11 cellular contexts compared by ENCODE assay signal in genomic region chr2:231162036-231162345, GRCh38. TPM values are rescaled to one million over a fixed set of nuclear protein-coding genes. Genes with fewer than 3 reads are reported as not detected.
DNase-seq lines count a peak whose midpoint lies in the region; ATAC-seq and TF ChIP-seq lines count a peak whose summit lies in the region.
"Had no signal": no experiment of that assay in that cellular context is flagged by ENCODE, and none has a peak within 500 bp of the region (broad histone marks: within the 10 kb centered on the region; RNA-seq: fewer than 3 reads in every experiment).

No MANE protein-coding gene starts in this region.

- peak overlapping the region in 1 of 4 donors; percentile 47 for H3K27ac ChIP-seq in body of pancreas
- H3K27ac ChIP-seq in right lobe of liver: no peak overlapping the region
- peak overlapping the region in 3 of 4 donors; percentile 42 to 59 (median 55) for H3K27ac ChIP-seq in upper lobe of left lung
- H3K27ac ChIP-seq: C4-2B had no signal

- TF ChIP-seq CTCF in body of pancreas (IDR thresholded peaks at IDR 0.05): no peak
- TF ChIP-seq CTCF in right lobe of liver (IDR thresholded peaks at IDR 0.05): no peak
- no peak for TF ChIP-seq CTCF in upper lobe of left lung (IDR thresholded peaks at IDR 0.05)

- no peaks in the 10 kb centered on the region for H3K9me3 Mint-ChIP-seq in activated CD8-positive, alpha-beta memory T cell treated with anti-CD3 and anti-CD28 coated beads, Interleukin-2, amount 10 ng/mL, durations not matched to agents 7 days and 5 days (ENCODE audit: low read depth)
- H3K9me3 Mint-ChIP-seq: type B pancreatic cell had no signal

- WGBS in body of pancreas, 2 donors: 68 to 90% methylated on average over 1 of the region's 1 CpG
- 56% methylated on average over 1 of the region's 1 CpG for WGBS in right lobe of liver (ENCODE audit: insufficient coverage, low coverage, low lambda C conversion rate, missing lambda C conversion rate)
- 68 to 74% methylated on average over 1 of the region's 1 CpG for WGBS in upper lobe of left lung, 2 donors

- H3K27me3 ChIP-seq in body of pancreas (no peaks in the 10 kb centered on the region), right lobe of liver (no peaks in the 10 kb centered on the region), upper lobe of left lung (no peaks in the 10 kb centered on the region)

- H3K4me3 ChIP-seq in body of pancreas (no peak overlapping the region), right lobe of liver (no peak overlapping the region), upper lobe of left lung (no peak overlapping the region)

- TF ChIP-seq EP300 in upper lobe of left lung (IDR thresholded peaks at IDR 0.05): no peak

- ATAC-seq in activated CD8-positive, alpha-beta memory T cell treated with anti-CD3 and anti-CD28 coated beads, Interleukin-2, amount 10 ng/mL, durations not matched to agents 7 days and 5 days: no peak
- ATAC-seq in body of pancreas: peak; percentile 62
- peak; percentile 12 to 67 (median 30) for ATAC-seq in right lobe of liver
- peak in 1 of 2 donors; percentile 88 for ATAC-seq in upper lobe of left lung (ENCODE audit: low FRiP score in 2 of 2)
- no peak for ATAC-seq in GM21390 (IDR thresholded peaks at IDR 0.05; ENCODE audit: unreplicated experiment)

- peak overlapping the region; percentile 8 for H3K27ac Mint-ChIP-seq in activated CD8-positive, alpha-beta memory T cell treated with anti-CD3 and anti-CD28 coated beads, Interleukin-2, amount 10 ng/mL, durations not matched to agents 7 days and 5 days
- H3K27ac Mint-ChIP-seq: type B pancreatic cell had no signal

- H3K4me1 ChIP-seq in body of pancreas: no peaks in the 10 kb centered on the region
- H3K4me1 ChIP-seq in right lobe of liver: no peaks in the 10 kb centered on the region
- H3K4me1 ChIP-seq in upper lobe of left lung: peaks cover 0 to 9% (median 4%) of the 10 kb centered on the region in 4 donors

- no peak overlapping the region for H3K4me3 Mint-ChIP-seq in activated CD8-positive, alpha-beta memory T cell treated with anti-CD3 and anti-CD28 coated beads, Interleukin-2, amount 10 ng/mL, durations not matched to agents 7 days and 5 days
- H3K4me3 Mint-ChIP-seq: type B pancreatic cell had no signal

- intact Hi-C loops in body of pancreas (cut with DNase I) (no loop called here), right lobe of liver (cut with DNase I) (no loop called here)

- H3K36me3 Mint-ChIP-seq in activated CD8-positive, alpha-beta memory T cell treated with anti-CD3 and anti-CD28 coated beads, Interleukin-2, amount 10 ng/mL, durations not matched to agents 7 days and 5 days: peaks cover 37% of the 10 kb centered on the region

- CTCF ChIA-PET in activated CD8-positive, alpha-beta memory T cell treated with anti-CD3 and anti-CD28 coated beads, Interleukin-2, amount 10 ng/mL, durations not matched to agents 7 days and 5 days (lab: Charles Lee): interaction anchor here (1.4 kb wide), 1 partner anchor 10 kb away, joined by 4 read pairs; no protein-coding TSS in a partner anchor

- H3K9me3 ChIP-seq in body of pancreas (no peaks in the 10 kb centered on the region), right lobe of liver (no peaks in the 10 kb centered on the region), upper lobe of left lung (no peaks in the 10 kb centered on the region)

- TF ChIP-seq POLR2A in body of pancreas (IDR thresholded peaks at IDR 0.05) (no peak), right lobe of liver (IDR thresholded peaks at IDR 0.05) (no peak), upper lobe of left lung (IDR thresholded peaks at IDR 0.05) (no peak)

- H3K4me1 Mint-ChIP-seq in activated CD8-positive, alpha-beta memory T cell treated with anti-CD3 and anti-CD28 coated beads, Interleukin-2, amount 10 ng/mL, durations not matched to agents 7 days and 5 days: peaks cover 19% of the 10 kb centered on the region

- H3K36me3 ChIP-seq in body of pancreas (replicated peaks in 1 of 2; ENCODE audit: insufficient read depth in 1 of 2, low read depth in 2 of 2) (peaks cover 0 to 2% of the 10 kb centered on the region in 2 donors), right lobe of liver (peaks cover 0 to 44% (median 6%) of the 10 kb centered on the region in 4 donors), upper lobe of left lung (peaks cover 6 to 53% (median 20%) of the 10 kb centered on the region in 4 donors)

- no peaks in the 10 kb centered on the region for H3K27me3 Mint-ChIP-seq in activated CD8-positive, alpha-beta memory T cell treated with anti-CD3 and anti-CD28 coated beads, Interleukin-2, amount 10 ng/mL, durations not matched to agents 7 days and 5 days
- H3K27me3 Mint-ChIP-seq: type B pancreatic cell had no signal

- DNase-seq in activated CD8-positive, alpha-beta memory T cell treated with anti-CD3 and anti-CD28 coated beads, Interleukin-2, amount 10 ng/mL, durations not matched to agents 7 days and 5 days: no peak
- DNase-seq in activated CD8-positive, alpha-beta memory T cell treated with anti-CD3 and anti-CD28 coated beads for 24 hours: no peak
- peak in 1 of 4 donors; percentile 40 for DNase-seq in body of pancreas
- no peak for DNase-seq in right lobe of liver
- no peak for DNase-seq in upper lobe of left lung
- no peak for DNase-seq in activated CD4-positive, CD25-positive, alpha-beta regulatory T cell treated with anti-CD3 and anti-CD28 coated beads, Interleukin-2, amount 50 U/mL, for 72 hours
- no peak for DNase-seq in UCSD-AML1 (lab: John Stamatoyannopoulos, UW; ENCODE audit: unreplicated experiment)

RNA-seq across cellular contexts. Expression of gene ARMC9, which starts 36.4 kb away (rescaled TPM):
- 1 to 10 TPM in 1 of 2 experiments, under 1 TPM in 1; 0.88 to 3.2 TPM for total RNA-seq in activated CD8-positive, alpha-beta memory T cell treated with anti-CD3 and anti-CD28 coated beads, Interleukin-2, amount 10 ng/mL, durations not matched to agents 7 days and 5 days
- total RNA-seq in body of pancreas (10 to 100 TPM in 1 of 2 donors, 1 to 10 TPM in 1; 6.9 to 10.1 TPM), right lobe of liver (1 to 10 TPM; 1.5 to 7.7 (median 2.4) TPM), upper lobe of left lung (100 to 1,000 TPM in 1 of 6 donors, 10 to 100 TPM in 5; 26.7 to 145 (median 61.0) TPM)

RNA-seq across cellular contexts. Expression of gene HTR2B, which starts 37.1 kb away (rescaled TPM):
- not detected for total RNA-seq in activated CD8-positive, alpha-beta memory T cell treated with anti-CD3 and anti-CD28 coated beads, Interleukin-2, amount 10 ng/mL, durations not matched to agents 7 days and 5 days
- total RNA-seq in body of pancreas: not detected
- under 1 TPM; 0.09 to 0.99 (median 0.45) TPM for total RNA-seq in right lobe of liver
- 1 to 10 TPM in 1 of 6 donors, under 1 TPM in 4, not detected in 1; 0.15 to 1.0 (median 0.37) TPM for total RNA-seq in upper lobe of left lung
- total RNA-seq: NCI-H460 had no signal

Comparison
In these comparisons a context has a peak if more than half of its experiments do, and no peak if none do; other contexts are left out.
1. ATAC-seq: peak in body of pancreas (single experiment) and right lobe of liver (4 of 4); none in activated CD8-positive, alpha-beta memory T cell treated with anti-CD3 and anti-CD28 coated beads, Interleukin-2, amount 10 ng/mL, durations not matched to agents 7 days and 5 days (single experiment) and GM21390 (single experiment).
2. H3K27ac ChIP-seq: peak in upper lobe of left lung (3 of 4); none in right lobe of liver (0 of 3).